In the genomic region with DNA sequence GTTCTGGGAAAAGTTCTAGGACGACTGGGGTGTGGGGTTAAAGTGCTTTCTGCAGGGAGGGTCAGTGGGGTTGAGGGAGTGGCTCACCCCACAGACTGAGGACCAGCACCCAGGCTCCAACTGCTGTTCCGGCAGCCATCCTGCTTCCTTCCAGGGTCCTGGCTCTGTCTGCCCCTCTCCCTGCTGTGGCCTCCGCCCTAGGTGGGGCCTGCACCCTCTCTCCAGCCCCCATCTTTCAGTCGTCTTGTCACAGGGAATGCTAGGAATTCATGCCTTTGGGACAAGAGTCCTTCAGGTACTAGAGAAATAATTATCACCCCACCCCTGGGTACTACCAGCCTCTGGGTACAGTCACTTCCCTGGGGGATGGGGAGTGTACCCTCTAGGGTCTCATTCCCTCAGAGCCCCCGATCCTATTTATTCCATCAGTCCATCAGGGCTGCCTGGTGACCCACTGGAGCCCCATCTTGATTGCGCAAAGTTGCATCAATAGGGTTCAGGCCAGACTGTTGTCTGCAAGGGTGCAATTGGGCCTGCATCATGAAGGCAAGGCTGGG, we compare ENCODE assay signal across 8 cellular contexts. TPM values are rescaled to one million over a fixed set of nuclear protein-coding genes. Genes with fewer than 3 reads are reported as not detected.
DNase-seq lines count a peak whose midpoint lies in the region; ATAC-seq and TF ChIP-seq lines count a peak whose summit lies in the region.
"Had no signal": no experiment of that assay in that cellular context is flagged by ENCODE, and none has a peak within 500 bp of the region (broad histone marks: within the 10 kb centered on the region; RNA-seq: fewer than 3 reads in every experiment).

A gene (minus strand): TSS at position 170 of the 557 bp plus-strand sequence. CDS start 31 bp downstream, at position 139.

- H3K9me3 ChIP-seq in DND-41 (ENCODE audit: insufficient read depth, low read length, severe bottlenecking) (no peaks in the 10 kb centered on the region), esophagus muscularis mucosa (no peaks in the 10 kb centered on the region), skeletal muscle tissue (ENCODE audit: control insufficient read depth in 3 of 3, low read length in 3 of 3) (no peaks in the 10 kb centered on the region)

- H3K4me2 ChIP-seq in DND-41 (ENCODE audit: insufficient read depth, low read length): no peak within 1 kb of the TSS

- no peak for DNase-seq in DND-41
- DNase-seq in esophagus muscularis mucosa (ENCODE audit: extremely low spot score): no peak
- DNase-seq in NCI-H774 (lab: John Stamatoyannopoulos, UW): no peak
- DNase-seq: T1000 had no signal

- H3K36me3 Mint-ChIP-seq in stimulated activated memory B cell treated with anti-CD40 and anti-IgM and Interleukin-4, amounts not matched to agents 10 μg/mL and 1 μg/mL and 100 μg/mL, for 72 hours: peaks cover 52% of the 10 kb centered on the region

- H3K27ac ChIP-seq in DND-41 (ENCODE audit: low read length) (no peak within 1 kb of the TSS), esophagus muscularis mucosa (replicated peaks in 1 of 4) (peak within 1 kb of the TSS; percentile 84 to 99 (median 98)), skeletal muscle tissue (ENCODE audit: low read depth, low read length) (peak within 1 kb of the TSS; percentile 73)

- ATAC-seq in DND-41 (ENCODE audit: insufficient read depth, low read depth) (0 out of 3 replicates have a peak, but pooled peaks have one; percentile 9), HG02610 (IDR thresholded peaks at IDR 0.05; ENCODE audit: unreplicated experiment) (no peak)
- ATAC-seq in stimulated activated memory B cell treated with anti-CD40 and anti-IgM and Interleukin-4, amounts not matched to agents 10 μg/mL and 1 μg/mL and 100 μg/mL, for 72 hours: no peak

- no peak for TF ChIP-seq EP300 in esophagus muscularis mucosa (IDR thresholded peaks at IDR 0.05)

- no peaks in the 10 kb centered on the region for H3K27me3 ChIP-seq in DND-41 (ENCODE audit: insufficient read depth, low read length, poor library complexity)
- H3K27me3 ChIP-seq in esophagus muscularis mucosa: no peaks in the 10 kb centered on the region
- H3K27me3 ChIP-seq in skeletal muscle tissue (ENCODE audit: control insufficient read depth in 3 of 3, insufficient read depth in 3 of 3, low read length in 3 of 3): no peaks in the 10 kb centered on the region

- intact Hi-C loops in esophagus muscularis mucosa (cut with DNase I): no loop called here

- H3K4me3 Mint-ChIP-seq in stimulated activated memory B cell treated with anti-CD40 and anti-IgM and Interleukin-4, amounts not matched to agents 10 μg/mL and 1 μg/mL and 100 μg/mL, for 72 hours: no peak within 1 kb of the TSS

- H3K4me3 ChIP-seq in DND-41 (ENCODE audit: low read depth in 1 of 2, low read length in 2 of 2) (no peak within 1 kb of the TSS), esophagus muscularis mucosa (no peak within 1 kb of the TSS), skeletal muscle tissue (ENCODE audit: low read length in 3 of 3) (no peak within 1 kb of the TSS)

- H3K4me1 ChIP-seq in DND-41 (ENCODE audit: insufficient read depth, low read length) (peaks cover 43% of the 10 kb centered on the region), esophagus muscularis mucosa (peaks cover 72 to 89% (median 86%) of the 10 kb centered on the region in 4 donors), skeletal muscle tissue (ENCODE audit: control insufficient read depth in 3 of 3, insufficient read depth in 3 of 3, low read length in 3 of 3) (peaks cover 55 to 65% (median 62%) of the 10 kb centered on the region in 3 donors)

- peaks cover 65% of the 10 kb centered on the region for H3K4me1 Mint-ChIP-seq in stimulated activated memory B cell treated with anti-CD40 and anti-IgM and Interleukin-4, amounts not matched to agents 10 μg/mL and 1 μg/mL and 100 μg/mL, for 72 hours

- H3K9me3 Mint-ChIP-seq in stimulated activated memory B cell treated with anti-CD40 and anti-IgM and Interleukin-4, amounts not matched to agents 10 μg/mL and 1 μg/mL and 100 μg/mL, for 72 hours: no peaks in the 10 kb centered on the region

- TF ChIP-seq CTCF in DND-41 (IDR thresholded peaks at IDR 0.05; ENCODE audit: borderline replicate concordance, extremely low read depth, low read length, poor library complexity, severe bottlenecking) (no peak), esophagus muscularis mucosa (IDR thresholded peaks at IDR 0.05) (no peak)

- WGBS in esophagus muscularis mucosa: 63% methylated on average over 6 of the region's 6 CpGs

- no peaks in the 10 kb centered on the region for H4K20me1 ChIP-seq in DND-41 (ENCODE audit: insufficient read depth, low read length)

- no peak for TF ChIP-seq POLR2A in esophagus muscularis mucosa (IDR thresholded peaks at IDR 0.05; ENCODE audit: low read depth)

- H3K36me3 ChIP-seq in DND-41 (ENCODE audit: insufficient read depth, low read length) (peaks cover 86% of the 10 kb centered on the region), esophagus muscularis mucosa (peaks cover 16 to 64% (median 52%) of the 10 kb centered on the region in 4 donors), skeletal muscle tissue (ENCODE audit: control insufficient read depth in 3 of 3, insufficient read depth in 3 of 3, low read length in 3 of 3) (peaks cover 39 to 47% (median 41%) of the 10 kb centered on the region in 3 donors)

- no peak within 1 kb of the TSS for H3K9ac ChIP-seq in DND-41 (ENCODE audit: low read depth, low read length)
- peak within 1 kb of the TSS in 1 of 3 donors; percentile 54 for H3K9ac ChIP-seq in skeletal muscle tissue (ENCODE audit: low read depth in 1 of 3, low read length in 3 of 3)

- H2AFZ ChIP-seq in DND-41 (ENCODE audit: low read depth, low read length): no peak within 1 kb of the TSS

- H3K27me3 Mint-ChIP-seq in stimulated activated memory B cell treated with anti-CD40 and anti-IgM and Interleukin-4, amounts not matched to agents 10 μg/mL and 1 μg/mL and 100 μg/mL, for 72 hours: no peaks in the 10 kb centered on the region

- peaks cover 35% of the 10 kb centered on the region for H3K79me2 ChIP-seq in DND-41 (ENCODE audit: insufficient read depth, low read length)

- no peak within 1 kb of the TSS for H3K27ac Mint-ChIP-seq in stimulated activated memory B cell treated with anti-CD40 and anti-IgM and Interleukin-4, amounts not matched to agents 10 μg/mL and 1 μg/mL and 100 μg/mL, for 72 hours

TF ChIP-seq in PFSK-1, 5 proteins besides CTCF, POLR2A, EP300 and RAD21:
- TF ChIP-seq POLR2AphosphoS5 (IDR thresholded peaks at IDR 0.05; ENCODE audit: low read depth, low read length): peak; percentile 48
- TF ChIP-seq, protein P1, sequence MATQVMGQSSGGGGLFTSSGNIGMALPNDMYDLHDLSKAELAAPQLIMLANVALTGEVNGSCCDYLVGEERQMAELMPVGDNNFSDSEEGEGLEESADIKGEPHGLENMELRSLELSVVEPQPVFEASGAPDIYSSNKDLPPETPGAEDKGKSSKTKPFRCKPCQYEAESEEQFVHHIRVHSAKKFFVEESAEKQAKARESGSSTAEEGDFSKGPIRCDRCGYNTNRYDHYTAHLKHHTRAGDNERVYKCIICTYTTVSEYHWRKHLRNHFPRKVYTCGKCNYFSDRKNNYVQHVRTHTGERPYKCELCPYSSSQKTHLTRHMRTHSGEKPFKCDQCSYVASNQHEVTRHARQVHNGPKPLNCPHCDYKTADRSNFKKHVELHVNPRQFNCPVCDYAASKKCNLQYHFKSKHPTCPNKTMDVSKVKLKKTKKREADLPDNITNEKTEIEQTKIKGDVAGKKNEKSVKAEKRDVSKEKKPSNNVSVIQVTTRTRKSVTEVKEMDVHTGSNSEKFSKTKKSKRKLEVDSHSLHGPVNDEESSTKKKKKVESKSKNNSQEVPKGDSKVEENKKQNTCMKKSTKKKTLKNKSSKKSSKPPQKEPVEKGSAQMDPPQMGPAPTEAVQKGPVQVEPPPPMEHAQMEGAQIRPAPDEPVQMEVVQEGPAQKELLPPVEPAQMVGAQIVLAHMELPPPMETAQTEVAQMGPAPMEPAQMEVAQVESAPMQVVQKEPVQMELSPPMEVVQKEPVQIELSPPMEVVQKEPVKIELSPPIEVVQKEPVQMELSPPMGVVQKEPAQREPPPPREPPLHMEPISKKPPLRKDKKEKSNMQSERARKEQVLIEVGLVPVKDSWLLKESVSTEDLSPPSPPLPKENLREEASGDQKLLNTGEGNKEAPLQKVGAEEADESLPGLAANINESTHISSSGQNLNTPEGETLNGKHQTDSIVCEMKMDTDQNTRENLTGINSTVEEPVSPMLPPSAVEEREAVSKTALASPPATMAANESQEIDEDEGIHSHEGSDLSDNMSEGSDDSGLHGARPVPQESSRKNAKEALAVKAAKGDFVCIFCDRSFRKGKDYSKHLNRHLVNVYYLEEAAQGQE (IDR thresholded peaks at IDR 0.05; ENCODE audit: insufficient read depth in 1 of 2, low read depth in 2 of 2, low read length in 2 of 2): no peak
- no peak for TF ChIP-seq FOXP2 (optimal IDR thresholded peaks at IDR 0.05; ENCODE audit: borderline replicate concordance, extremely low read depth, extremely low read length, insufficient read depth)

RNA-seq across cellular contexts. Expression of the gene that starts here (rescaled TPM):
- 7.0 TPM for polyA plus RNA-seq in PFSK-1 (2012; ENCODE audit: insufficient read length, low read depth)
- 1 to 10 TPM in 3 of 4 donors, under 1 TPM in 1; 0.83 to 5.9 (median 3.8) TPM for total RNA-seq in esophagus muscularis mucosa
- 0.52 TPM for total RNA-seq in skeletal muscle tissue
